ENCODE assay signal across 7 cellular contexts in the genomic region with DNA sequence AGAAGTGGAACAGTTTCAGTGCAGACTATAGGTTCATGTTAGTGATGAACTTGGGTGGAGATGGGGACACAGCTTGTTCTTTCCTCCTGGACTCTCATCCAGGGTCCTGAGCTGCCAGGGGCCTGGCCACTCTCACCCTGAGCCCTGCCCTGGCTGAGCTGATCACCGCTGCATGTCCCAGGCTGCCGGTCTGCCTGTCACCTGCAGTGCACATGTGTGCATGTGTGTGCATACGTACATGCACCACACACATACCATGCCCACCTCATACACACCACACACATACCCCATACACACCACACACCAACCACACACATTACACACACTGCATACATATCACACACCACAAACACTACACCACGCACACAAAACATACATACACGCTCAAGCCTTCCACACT. TPM values are rescaled to one million over a fixed set of nuclear protein-coding genes. Genes with fewer than 3 reads are reported as not detected.
DNase-seq lines count a peak whose midpoint lies in the region; ATAC-seq, FAIRE-seq and TF ChIP-seq lines count a peak whose summit lies in the region.
"Not testable (repeated sequence)": the region's sequence is repeated elsewhere in the genome, so short reads cannot be mapped to it uniquely, and the experiment has no call there.

No MANE protein-coding gene starts in this region.

- POLR2A ChIA-PET in activated CD4-positive, alpha-beta T cell treated with anti-CD3 and anti-CD28 coated beads, Interleukin-2, amount 10 ng/mL, durations not matched to agents 7 days and 5 days (lab: Charles Lee): not testable (repeated sequence)

- not testable (repeated sequence) for H3K9me3 ChIP-seq in upper lobe of right lung

- DNase-seq in GM12892 (ENCODE audit: insufficient read length); activated CD4-positive, alpha-beta T cell treated with anti-CD3 and anti-CD28 coated beads, Interleukin-2, amount 10 ng/mL, durations not matched to agents 7 days and 5 days; activated CD8-positive, alpha-beta memory T cell treated with anti-CD3 and anti-CD28 coated beads, Interleukin-2, amount 10 ng/mL, durations not matched to agents 7 days and 5 days; central memory CD8-positive, alpha-beta T cell (ENCODE audit: low spot score in 2 of 2); left lobe of liver (ENCODE audit: low spot score); nephron progenitor cell; upper lobe of right lung: not testable (repeated sequence)

- not testable (repeated sequence) for H3K36me3 ChIP-seq in upper lobe of right lung

- FAIRE-seq in GM12892 (lab: Jason Lieb, UNC): peak; percentile 65

- not testable (repeated sequence) for H3K4me1 Mint-ChIP-seq in activated CD4-positive, alpha-beta T cell treated with anti-CD3 and anti-CD28 coated beads, Interleukin-2, amount 10 ng/mL, durations not matched to agents 7 days and 5 days; activated CD8-positive, alpha-beta memory T cell treated with anti-CD3 and anti-CD28 coated beads, Interleukin-2, amount 10 ng/mL, durations not matched to agents 7 days and 5 days; central memory CD8-positive, alpha-beta T cell; nephron progenitor cell

- not testable (repeated sequence) for TF ChIP-seq CTCF in nephron progenitor cell (IDR thresholded peaks at IDR 0.05); upper lobe of right lung (IDR thresholded peaks at IDR 0.05)

- not testable (repeated sequence) for H3K4me3 Mint-ChIP-seq in activated CD4-positive, alpha-beta T cell treated with anti-CD3 and anti-CD28 coated beads, Interleukin-2, amount 10 ng/mL, durations not matched to agents 7 days and 5 days; activated CD8-positive, alpha-beta memory T cell treated with anti-CD3 and anti-CD28 coated beads, Interleukin-2, amount 10 ng/mL, durations not matched to agents 7 days and 5 days; central memory CD8-positive, alpha-beta T cell; nephron progenitor cell

- CTCF ChIA-PET in activated CD4-positive, alpha-beta T cell treated with anti-CD3 and anti-CD28 coated beads, Interleukin-2, amount 10 ng/mL, durations not matched to agents 7 days and 5 days (lab: Charles Lee); activated CD8-positive, alpha-beta memory T cell treated with anti-CD3 and anti-CD28 coated beads, Interleukin-2, amount 10 ng/mL, durations not matched to agents 7 days and 5 days (lab: Charles Lee): not testable (repeated sequence)

- intact Hi-C loops in upper lobe of right lung (cut with DNase I): not testable (repeated sequence)

- H3K4me3 ChIP-seq in upper lobe of right lung: not testable (repeated sequence)

- not testable (repeated sequence) for H3K27me3 ChIP-seq in upper lobe of right lung

- not testable (repeated sequence) for H3K9me3 Mint-ChIP-seq in activated CD4-positive, alpha-beta T cell treated with anti-CD3 and anti-CD28 coated beads, Interleukin-2, amount 10 ng/mL, durations not matched to agents 7 days and 5 days; activated CD8-positive, alpha-beta memory T cell treated with anti-CD3 and anti-CD28 coated beads, Interleukin-2, amount 10 ng/mL, durations not matched to agents 7 days and 5 days (ENCODE audit: low read depth); central memory CD8-positive, alpha-beta T cell; nephron progenitor cell

- H3K4me1 ChIP-seq in upper lobe of right lung: not testable (repeated sequence)

- H3K27ac ChIP-seq in upper lobe of right lung: not testable (repeated sequence)

- not testable (repeated sequence) for ATAC-seq in activated CD8-positive, alpha-beta memory T cell treated with anti-CD3 and anti-CD28 coated beads, Interleukin-2, amount 10 ng/mL, durations not matched to agents 7 days and 5 days; central memory CD8-positive, alpha-beta T cell (replicated peaks; ENCODE audit: extremely low read depth, poor library complexity, severe bottlenecking)
- ATAC-seq in left lobe of liver (peak; percentile 20), upper lobe of right lung (peak; percentile 60)

- peak overlapping the region; percentile 50 for H3K27ac Mint-ChIP-seq in activated CD4-positive, alpha-beta T cell treated with anti-CD3 and anti-CD28 coated beads, Interleukin-2, amount 10 ng/mL, durations not matched to agents 7 days and 5 days
- peak overlapping the region; percentile 70 for H3K27ac Mint-ChIP-seq in activated CD8-positive, alpha-beta memory T cell treated with anti-CD3 and anti-CD28 coated beads, Interleukin-2, amount 10 ng/mL, durations not matched to agents 7 days and 5 days
- peak overlapping the region; percentile 41 for H3K27ac Mint-ChIP-seq in central memory CD8-positive, alpha-beta T cell (ENCODE audit: low read depth)
- peak overlapping the region; percentile 85 for H3K27ac Mint-ChIP-seq in nephron progenitor cell

- TF ChIP-seq POLR2A in GM12892 (IDR thresholded peaks at IDR 0.05; ENCODE audit: low read depth, low read length): not testable (repeated sequence)

- H3K36me3 Mint-ChIP-seq in activated CD4-positive, alpha-beta T cell treated with anti-CD3 and anti-CD28 coated beads, Interleukin-2, amount 10 ng/mL, durations not matched to agents 7 days and 5 days (ENCODE audit: low read depth); activated CD8-positive, alpha-beta memory T cell treated with anti-CD3 and anti-CD28 coated beads, Interleukin-2, amount 10 ng/mL, durations not matched to agents 7 days and 5 days; central memory CD8-positive, alpha-beta T cell (ENCODE audit: insufficient read depth); nephron progenitor cell (ENCODE audit: low read depth): not testable (repeated sequence)

- H3K27me3 Mint-ChIP-seq in activated CD4-positive, alpha-beta T cell treated with anti-CD3 and anti-CD28 coated beads, Interleukin-2, amount 10 ng/mL, durations not matched to agents 7 days and 5 days; activated CD8-positive, alpha-beta memory T cell treated with anti-CD3 and anti-CD28 coated beads, Interleukin-2, amount 10 ng/mL, durations not matched to agents 7 days and 5 days; central memory CD8-positive, alpha-beta T cell; nephron progenitor cell (ENCODE audit: low read depth, poor library complexity): not testable (repeated sequence)

RNA-seq across cellular contexts. Expression of a gene that starts 29.3 kb away (rescaled TPM):
- polyA plus RNA-seq in GM12892 (2012; ENCODE audit: missing spikeins): 177 TPM
- 100 to 1,000 TPM; 111 to 130 TPM for total RNA-seq in activated CD4-positive, alpha-beta T cell treated with anti-CD3 and anti-CD28 coated beads, Interleukin-2, amount 10 ng/mL, durations not matched to agents 7 days and 5 days
- 100 to 1,000 TPM; 278 to 372 TPM for total RNA-seq in activated CD8-positive, alpha-beta memory T cell treated with anti-CD3 and anti-CD28 coated beads, Interleukin-2, amount 10 ng/mL, durations not matched to agents 7 days and 5 days
- total RNA-seq in left lobe of liver: 41.6 TPM
- 56.0 TPM for total RNA-seq in upper lobe of right lung
